18 cellular contexts compared by ENCODE assay signal in the genomic region with DNA sequence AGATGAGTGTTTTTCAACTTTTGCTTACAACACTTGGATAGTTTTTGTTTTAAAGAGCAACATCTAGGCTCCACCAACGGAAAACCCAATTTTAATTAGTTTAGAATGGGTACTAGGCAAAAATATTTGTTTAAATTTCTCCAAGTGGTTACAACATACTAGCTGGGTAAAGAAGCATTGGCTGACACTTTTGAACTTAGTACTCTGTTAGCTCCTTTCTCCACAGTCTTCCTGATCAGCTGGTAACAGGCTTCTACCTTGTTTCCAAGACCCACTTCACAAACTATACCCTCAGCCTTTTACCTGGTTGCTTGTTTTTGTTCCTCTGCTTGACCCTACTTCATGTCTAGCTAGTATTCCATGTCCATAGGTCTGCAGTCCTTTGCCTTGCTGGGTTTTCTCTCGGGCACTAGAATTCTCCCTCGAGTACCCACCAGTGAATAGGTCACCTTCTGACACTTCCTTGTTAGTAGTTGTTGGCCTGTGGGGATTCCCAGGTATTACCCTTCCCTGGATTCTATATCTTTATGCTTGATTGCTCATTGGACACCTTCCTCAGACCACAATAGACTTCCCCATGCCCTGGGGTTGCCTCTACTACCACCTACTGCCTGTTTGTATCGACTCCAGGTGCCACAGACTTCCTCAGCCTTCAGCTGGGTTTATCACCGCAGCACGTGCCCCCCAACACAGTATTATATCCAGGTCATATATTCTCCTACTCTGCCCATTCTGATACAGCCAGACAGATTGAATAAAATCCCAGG. TPM values are rescaled to one million over a fixed set of nuclear protein-coding genes. Genes with fewer than 3 reads are reported as not detected.
"Had no signal": no experiment of that assay in that cellular context is flagged by ENCODE, and none has a peak within 500 bp of the region (broad histone marks: within the 10 kb centered on the region; RNA-seq: fewer than 3 reads in every experiment).

No MANE protein-coding gene starts in this region.

- H3K27me3 ChIP-seq: left lung, suprapubic skin had no signal

- H3K4me3 ChIP-seq: left lung, psoas muscle, suprapubic skin had no signal

- H3K4me1 ChIP-seq: psoas muscle, suprapubic skin had no signal

- DNase-seq: activated CD4-positive, alpha-beta T cell treated with anti-CD3 and anti-CD28 coated beads for 36 hours; activated CD8-positive, alpha-beta memory T cell treated with anti-CD3 and anti-CD28 coated beads, Interleukin-2, amount 50 U/mL, for 48 hours; activated CD8-positive, alpha-beta T cell treated with anti-CD3 and anti-CD28 coated beads for 36 hours; activated naive CD4-positive, alpha-beta T cell; left lung; nephron progenitor cell; psoas muscle; stimulated activated CD4-positive, alpha-beta T cell treated with anti-CD3 and anti-CD28 coated beads, Interleukin-2, amount 100 ng/mL, for 48 hours; stimulated activated naive CD8-positive, alpha-beta T cell treated with anti-CD3 and anti-CD28 coated beads, Interleukin-15, Interleukin-2, amounts not matched to agents 100 U/mL and 50 U/mL, for 24 hours; T-cell; T1000 had no signal

- H3K9me3 ChIP-seq: left lung, suprapubic skin had no signal

- H3K27ac ChIP-seq: psoas muscle, suprapubic skin had no signal

- ATAC-seq: activated CD4-positive, alpha-beta T cell treated with anti-CD3 and anti-CD28 coated beads for 36 hours; activated CD8-positive, alpha-beta T cell treated with anti-CD3 and anti-CD28 coated beads for 36 hours; psoas muscle; stimulated activated naive CD8-positive, alpha-beta T cell treated with anti-CD3 and anti-CD28 coated beads, Interleukin-15, Interleukin-2, amounts not matched to agents 100 U/mL and 50 U/mL, for 24 hours; T-cell had no signal

- FAIRE-seq: astrocyte, colon had no signal

- H3K36me3 ChIP-seq: left lung, suprapubic skin had no signal

RNA-seq across cellular contexts. Expression of a gene that starts 42.0 kb away (rescaled TPM):
- total RNA-seq: activated CD4-positive, alpha-beta T cell treated with anti-CD3 and anti-CD28 coated beads for 36 hours; activated CD8-positive, alpha-beta T cell treated with anti-CD3 and anti-CD28 coated beads for 36 hours; activated T-helper 1 cell treated with anti-CD3 and anti-CD28 coated beads, Interleukin-12 subunit alpha, Interleukin-12 subunit beta, Interleukin-2, Interleukin-4 antibody, amounts not matched to agents 30 ng/mL and 10 ng/mL and 1 ng/mL, durations not matched to agents 14 hours and 24 hours and 36 hours; astrocyte; cardiac septum; left lung; omental fat pad; psoas muscle; T-cell; ureter had no signal
- polyA plus RNA-seq: psoas muscle had no signal
